In genomic region chr20:8854566-8854965, GRCh38 we compare ENCODE assay signal across 8 cellular contexts.
DNase-seq lines count a peak whose midpoint lies in the region; ATAC-seq lines count a peak whose summit lies in the region.

No MANE protein-coding gene starts in this region.

- peaks cover 4 to 9% of the 10 kb centered on the region in 2 donors for H3K4me1 ChIP-seq in aorta (ENCODE audit: control insufficient read depth in 1 of 2, insufficient read depth in 2 of 2, low read length in 2 of 2)

- no peaks in the 10 kb centered on the region for H3K36me3 ChIP-seq in aorta (ENCODE audit: control insufficient read depth in 1 of 2, insufficient read depth in 2 of 2, low read length in 1 of 2)

- H3K27ac ChIP-seq in aorta (ENCODE audit: low read depth in 1 of 2, low read length in 2 of 2), result peak overlapping the region in 1 of 2 donors; percentile 67

- no peaks in the 10 kb centered on the region for H3K27me3 ChIP-seq in aorta (ENCODE audit: control insufficient read depth in 1 of 2, insufficient read depth in 2 of 2, low read length in 1 of 2)

- H3K4me3 ChIP-seq in aorta (ENCODE audit: low read length in 2 of 2), result peak overlapping the region; percentile 31 to 69

- intact Hi-C loops in aorta (cut with DNase I), result loop anchor here (5.0 to 10.0 kb wide), 5 partner anchors 210 to 540 kb away; partner anchors contain the start of gene PLCB4 (in 1 of the 2)

- DNase-seq in NCI-H2227 (lab: John Stamatoyannopoulos, UW; ENCODE audit: unreplicated experiment), result peak; percentile 13
- DNase-seq in NCI-H2227 treated with DMSO at 0.1 percent for 48 hours (lab: John Stamatoyannopoulos, UW), result no peak
- DNase-seq in fibroblast of peridontal ligament (ENCODE audit: extremely low read depth), result peak; percentile 31
- peak; percentile 45 for DNase-seq in mucosa of gallbladder (ENCODE audit: low spot score)
- DNase-seq in aorta, result peak; percentile 59 to 73
- DNase-seq in T-helper 9 cell, result no peak
- no peak for DNase-seq in CD1c-positive myeloid dendritic cell (ENCODE audit: extremely low spot score)

- WGBS in aorta, 2 donors, result 1 to 7% methylated on average over 12 of the region's 12 CpGs

- ATAC-seq in aorta (ENCODE audit: low FRiP score) (peak; percentile 75), GM21447 (IDR thresholded peaks at IDR 0.05; ENCODE audit: unreplicated experiment) (no peak)

- no peaks in the 10 kb centered on the region for H3K9me3 ChIP-seq in aorta (ENCODE audit: control insufficient read depth, low read length)

Comparison
In these comparisons a context has a peak if more than half of its experiments do, and no peak if none do; other contexts are left out.
1. DNase-seq: peak in NCI-H2227 (single experiment), fibroblast of peridontal ligament (single experiment), mucosa of gallbladder (single experiment) and aorta (2 of 2); none in NCI-H2227 treated with DMSO at 0.1 percent for 48 hours (single experiment), T-helper 9 cell (single experiment) and CD1c-positive myeloid dendritic cell (single experiment).